Comparison of ENCODE assay signal across 13 cellular contexts in genomic region chr18:29191263-29191662, GRCh38.
DNase-seq lines count a peak whose midpoint lies in the region; FAIRE-seq and TF ChIP-seq lines count a peak whose summit lies in the region.
"Had no signal": no experiment of that assay in that cellular context is flagged by ENCODE, and none has a peak within 500 bp of the region (broad histone marks: within the 10 kb centered on the region; RNA-seq: fewer than 3 reads in every experiment).

No MANE protein-coding gene starts in this region.

- H3K9me3 ChIP-seq in astrocyte (ENCODE audit: insufficient read depth, low read depth, low read length), result no peaks in the 10 kb centered on the region
- H3K9me3 ChIP-seq: upper lobe of right lung had no signal

- H3K9me3 Mint-ChIP-seq in astrocyte (ENCODE audit: unreplicated experiment), result no peaks in the 10 kb centered on the region
- H3K9me3 Mint-ChIP-seq: natural killer cell treated with Interleukin-12 subunit alpha and Interleukin-12 subunit beta and Interleukin-15 and Interleukin-18, amount 100 ng/mL, for 72 hours had no signal

- no peaks in the 10 kb centered on the region for H3K27me3 Mint-ChIP-seq in astrocyte (ENCODE audit: low read depth, unreplicated experiment)
- H3K27me3 Mint-ChIP-seq: natural killer cell treated with Interleukin-12 subunit alpha and Interleukin-12 subunit beta and Interleukin-15 and Interleukin-18, amount 100 ng/mL, for 72 hours had no signal

- no peak overlapping the region for H3K27ac ChIP-seq in astrocyte (ENCODE audit: low read depth, low read length)
- H3K27ac ChIP-seq: upper lobe of right lung had no signal

- H3K27ac Mint-ChIP-seq in astrocyte (ENCODE audit: unreplicated experiment), result no peak overlapping the region
- H3K27ac Mint-ChIP-seq: natural killer cell treated with Interleukin-12 subunit alpha and Interleukin-12 subunit beta and Interleukin-15 and Interleukin-18, amount 100 ng/mL, for 72 hours had no signal

- no peak overlapping the region for H3K4me3 Mint-ChIP-seq in astrocyte (ENCODE audit: unreplicated experiment)
- H3K4me3 Mint-ChIP-seq: natural killer cell treated with Interleukin-12 subunit alpha and Interleukin-12 subunit beta and Interleukin-15 and Interleukin-18, amount 100 ng/mL, for 72 hours had no signal

- H3K4me2 ChIP-seq in astrocyte (ENCODE audit: low read length), result no peak overlapping the region

- H2AFZ ChIP-seq in astrocyte (ENCODE audit: low read depth, low read length), result no peak overlapping the region

- FAIRE-seq in astrocyte (lab: Jason Lieb, UNC), result no peak
- FAIRE-seq: frontal cortex had no signal

- H3K9ac ChIP-seq in astrocyte (ENCODE audit: low read length), result no peak overlapping the region

- no peaks in the 10 kb centered on the region for H3K27me3 ChIP-seq in astrocyte (ENCODE audit: insufficient read depth, low read length)
- H3K27me3 ChIP-seq: upper lobe of right lung had no signal

- peaks cover 4% of the 10 kb centered on the region for H3K4me1 ChIP-seq in astrocyte (ENCODE audit: insufficient read depth, low read length)
- H3K4me1 ChIP-seq: upper lobe of right lung had no signal

- H3K79me2 ChIP-seq in astrocyte (ENCODE audit: insufficient read depth, low read length), result no peaks in the 10 kb centered on the region

- H3K4me3 ChIP-seq in Jurkat, Clone E6-1 (ENCODE audit: low read length), result no peak overlapping the region
- H3K4me3 ChIP-seq in astrocyte (ENCODE audit: insufficient read depth, low read depth, low read length), result no peak overlapping the region
- H3K4me3 ChIP-seq: upper lobe of right lung had no signal

- H3K36me3 Mint-ChIP-seq in astrocyte (ENCODE audit: low read depth, unreplicated experiment), result no peaks in the 10 kb centered on the region
- H3K36me3 Mint-ChIP-seq: natural killer cell treated with Interleukin-12 subunit alpha and Interleukin-12 subunit beta and Interleukin-15 and Interleukin-18, amount 100 ng/mL, for 72 hours had no signal

- no peaks in the 10 kb centered on the region for H4K20me1 ChIP-seq in astrocyte (ENCODE audit: insufficient read depth, low read length)

- DNase-seq in D341Med (ENCODE audit: low spot score) (peak; percentile 65), astrocyte (ENCODE audit: low read depth) (peak; percentile 3), left kidney (ENCODE audit: low read depth, low spot score) (peak; percentile 3), GM19240 (ENCODE audit: insufficient read length, low spot score) (no peak), NCI-H345 treated with DMSO at 0.1 percent for 48 hours (lab: John Stamatoyannopoulos, UW; ENCODE audit: unreplicated experiment) (no peak), cerebellar cortex (ENCODE audit: low spot score) (no peak), mesenteric fat pad (ENCODE audit: low spot score) (no peak)
- DNase-seq in Jurkat, Clone E6-1 (ENCODE audit: low read depth, low spot score), result peak; percentile 0
- DNase-seq: activated naive CD4-positive, alpha-beta T cell treated with Interleukin-2 at 50 U/mL for 16 hours; T-helper 9 cell; upper lobe of right lung had no signal

- peaks cover 8% of the 10 kb centered on the region for H3K4me1 Mint-ChIP-seq in astrocyte (ENCODE audit: low read depth, unreplicated experiment)

- peak; percentile 12 for TF ChIP-seq CTCF in astrocyte (IDR thresholded peaks at IDR 0.05; ENCODE audit: insufficient read depth, low read depth, low read length)

- H3K36me3 ChIP-seq in astrocyte (ENCODE audit: insufficient read depth, low read length), result no peaks in the 10 kb centered on the region
- H3K36me3 ChIP-seq: upper lobe of right lung had no signal

Comparison
In these comparisons a context has a peak if more than half of its experiments do, and no peak if none do; other contexts are left out.
1. DNase-seq: peak in D341Med (single experiment), Jurkat, Clone E6-1 (single experiment), astrocyte (single experiment) and left kidney (single experiment); none in GM19240 (single experiment), NCI-H345 treated with DMSO at 0.1 percent for 48 hours (single experiment), cerebellar cortex (single experiment) and mesenteric fat pad (single experiment).